12 cellular contexts compared by ENCODE assay signal in genomic region chr12:94721173-94721572, GRCh38.
DNase-seq lines count a peak whose midpoint lies in the region; ATAC-seq and TF ChIP-seq lines count a peak whose summit lies in the region.
"Had no signal": no experiment of that assay in that cellular context is flagged by ENCODE, and none has a peak within 500 bp of the region (broad histone marks: within the 10 kb centered on the region; RNA-seq: fewer than 3 reads in every experiment).

No MANE protein-coding gene starts in this region.

- intact Hi-C loops in esophagus muscularis mucosa (cut with DNase I): no loop called here
- intact Hi-C loops in CD4-positive, alpha-beta T cell (cut with DNase I, micrococcal nuclease): no loop called here

- no peaks in the 10 kb centered on the region for H3K9me3 ChIP-seq in esophagus muscularis mucosa
- H3K9me3 ChIP-seq in CD4-positive, alpha-beta T cell (ENCODE audit: control insufficient read depth, low read length): no peaks in the 10 kb centered on the region
- H3K9me3 ChIP-seq: esophagus squamous epithelium, testis had no signal

- H3K27me3 Mint-ChIP-seq in stimulated activated memory B cell treated with anti-CD40 and anti-IgM and Interleukin-4, amounts not matched to agents 10 μg/mL and 1 μg/mL and 100 μg/mL, for 72 hours: no peaks in the 10 kb centered on the region
- no peaks in the 10 kb centered on the region for H3K27me3 Mint-ChIP-seq in CD4-positive, alpha-beta T cell

- no peaks in the 10 kb centered on the region for H3K9me3 Mint-ChIP-seq in stimulated activated memory B cell treated with anti-CD40 and anti-IgM and Interleukin-4, amounts not matched to agents 10 μg/mL and 1 μg/mL and 100 μg/mL, for 72 hours
- no peaks in the 10 kb centered on the region for H3K9me3 Mint-ChIP-seq in CD4-positive, alpha-beta T cell

- TF ChIP-seq POLR2A in GM19099 (IDR thresholded peaks at IDR 0.05; ENCODE audit: extremely low read depth, insufficient read length, low read depth) (peak; percentile 30), esophagus muscularis mucosa (IDR thresholded peaks at IDR 0.05; ENCODE audit: low read depth) (no peak)

- peak overlapping the region; percentile 46 for H3K4me3 Mint-ChIP-seq in stimulated activated memory B cell treated with anti-CD40 and anti-IgM and Interleukin-4, amounts not matched to agents 10 μg/mL and 1 μg/mL and 100 μg/mL, for 72 hours
- H3K4me3 Mint-ChIP-seq in CD4-positive, alpha-beta T cell: no peak overlapping the region

- peaks cover 7% of the 10 kb centered on the region for H3K36me3 Mint-ChIP-seq in stimulated activated memory B cell treated with anti-CD40 and anti-IgM and Interleukin-4, amounts not matched to agents 10 μg/mL and 1 μg/mL and 100 μg/mL, for 72 hours
- H3K36me3 Mint-ChIP-seq in CD4-positive, alpha-beta T cell (ENCODE audit: low read depth): no peaks in the 10 kb centered on the region

- H3K4me1 ChIP-seq in esophagus muscularis mucosa: peaks cover 0 to 14% (median 10%) of the 10 kb centered on the region in 4 donors
- H3K4me1 ChIP-seq: testis had no signal

- no peak for TF ChIP-seq EP300 in esophagus muscularis mucosa (IDR thresholded peaks at IDR 0.05)

- POLR2A ChIA-PET in CD4-positive, alpha-beta T cell (lab: Charles Lee): no interaction called here

- WGBS in esophagus muscularis mucosa: 90% methylated on average over 1 of the region's 1 CpG

- no peak overlapping the region for H3K4me3 ChIP-seq in esophagus muscularis mucosa
- H3K4me3 ChIP-seq: esophagus squamous epithelium, testis had no signal

- peak overlapping the region; percentile 68 for H3K27ac Mint-ChIP-seq in stimulated activated memory B cell treated with anti-CD40 and anti-IgM and Interleukin-4, amounts not matched to agents 10 μg/mL and 1 μg/mL and 100 μg/mL, for 72 hours
- no peak overlapping the region for H3K27ac Mint-ChIP-seq in CD4-positive, alpha-beta T cell

- H3K27ac ChIP-seq in esophagus muscularis mucosa (replicated peaks in 1 of 4): no peak overlapping the region
- H3K27ac ChIP-seq in CD4-positive, alpha-beta T cell (ENCODE audit: low read depth, low read length): no peak overlapping the region
- H3K27ac ChIP-seq: esophagus squamous epithelium, testis had no signal

- ATAC-seq in HG02642 (IDR thresholded peaks at IDR 0.05; ENCODE audit: poor library complexity, unreplicated experiment): peak; percentile 85
- peak; percentile 78 for ATAC-seq in HG03521 (IDR thresholded peaks at IDR 0.05; ENCODE audit: unreplicated experiment)
- ATAC-seq in stimulated activated memory B cell treated with anti-CD40 and anti-IgM and Interleukin-4, amounts not matched to agents 10 μg/mL and 1 μg/mL and 100 μg/mL, for 72 hours: peak; percentile 95
- no peak for ATAC-seq in CD4-positive, alpha-beta T cell (ENCODE audit: poor library complexity)
- ATAC-seq: Panc1 had no signal

- no peaks in the 10 kb centered on the region for H3K36me3 ChIP-seq in esophagus muscularis mucosa
- H3K36me3 ChIP-seq: esophagus squamous epithelium had no signal

- no peaks in the 10 kb centered on the region for H3K27me3 ChIP-seq in esophagus muscularis mucosa
- no peaks in the 10 kb centered on the region for H3K27me3 ChIP-seq in CD4-positive, alpha-beta T cell (ENCODE audit: control insufficient read depth, insufficient read depth, low read length)
- H3K27me3 ChIP-seq: esophagus squamous epithelium, testis had no signal

- CTCF ChIA-PET in CD4-positive, alpha-beta T cell (lab: Charles Lee): no interaction called here

- TF ChIP-seq CTCF in esophagus muscularis mucosa (IDR thresholded peaks at IDR 0.05): no peak
- no peak for TF ChIP-seq CTCF in CD4-positive, alpha-beta T cell (IDR thresholded peaks at IDR 0.05)

- DNase-seq in esophagus muscularis mucosa (ENCODE audit: extremely low spot score): no peak
- no peak for DNase-seq in CD4-positive, alpha-beta T cell
- no peak for DNase-seq in islet precursor cell
- DNase-seq in central memory CD4-positive, alpha-beta T cell: no peak
- DNase-seq: amniotic stem cell, esophagus squamous epithelium, testis had no signal

- peaks cover 40% of the 10 kb centered on the region for H3K4me1 Mint-ChIP-seq in stimulated activated memory B cell treated with anti-CD40 and anti-IgM and Interleukin-4, amounts not matched to agents 10 μg/mL and 1 μg/mL and 100 μg/mL, for 72 hours
- no peaks in the 10 kb centered on the region for H3K4me1 Mint-ChIP-seq in CD4-positive, alpha-beta T cell (ENCODE audit: low read depth)
